ENCODE assay signal across 36 cellular contexts in the genomic region with DNA sequence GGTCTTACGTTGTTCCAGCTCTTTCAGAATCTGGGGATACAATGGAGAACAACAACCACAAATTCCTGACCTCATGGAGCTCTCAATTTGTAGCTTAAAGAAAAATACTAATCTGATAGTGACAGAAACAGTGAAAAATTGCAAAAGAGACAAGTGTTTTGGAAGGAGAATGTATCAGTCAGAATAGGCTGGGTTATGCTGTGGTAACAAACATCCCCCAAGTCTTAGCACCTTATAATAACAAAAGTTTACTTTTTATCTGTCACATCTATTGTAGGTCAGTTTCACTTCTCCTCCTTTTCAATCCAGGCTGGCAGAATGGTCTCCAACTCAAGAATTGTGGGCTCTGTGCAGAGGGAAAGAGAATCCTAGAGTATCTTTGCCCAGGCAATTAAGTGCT. TPM values are rescaled to one million over a fixed set of nuclear protein-coding genes. Genes with fewer than 3 reads are reported as not detected.
"Had no signal": no experiment of that assay in that cellular context is flagged by ENCODE, and none has a peak within 500 bp of the region (broad histone marks: within the 10 kb centered on the region; RNA-seq: fewer than 3 reads in every experiment).

No MANE protein-coding gene starts in this region.

- H3K27ac ChIP-seq: dorsolateral prefrontal cortex, epithelial cell of prostate, gastrocnemius medialis, heart left ventricle, hepatocyte, left lung, prostate gland, right atrium auricular region, sigmoid colon, testis, tibial artery had no signal

- H3K36me3 ChIP-seq: gastrocnemius medialis, heart left ventricle, left lung, prostate gland, right atrium auricular region, sigmoid colon, tibial artery had no signal

- H3K27ac Mint-ChIP-seq: endodermal cell; mesothelial cell of epicardium; naive B cell; nephron progenitor cell; stimulated activated effector memory CD8-positive, alpha-beta T cell treated with anti-CD3 and anti-CD28 coated beads, Interleukin-12 subunit alpha, Interleukin-12 subunit beta, amount 100 ng/mL, for 72 hours; type B pancreatic cell had no signal

- H3K4me3 Mint-ChIP-seq: endodermal cell; mesothelial cell of epicardium; naive B cell; nephron progenitor cell; stimulated activated effector memory CD8-positive, alpha-beta T cell treated with anti-CD3 and anti-CD28 coated beads, Interleukin-12 subunit alpha, Interleukin-12 subunit beta, amount 100 ng/mL, for 72 hours; type B pancreatic cell had no signal

- H3K27me3 ChIP-seq: dorsolateral prefrontal cortex, heart left ventricle, hepatocyte, left lung, right atrium auricular region, testis had no signal

- H3K36me3 Mint-ChIP-seq: mesothelial cell of epicardium, naive B cell, type B pancreatic cell had no signal

- ATAC-seq: esophagus mucosa; gastrocnemius medialis; heart left ventricle; left cardiac atrium; left lung; mucosa of descending colon; stimulated activated effector memory CD8-positive, alpha-beta T cell treated with anti-CD3 and anti-CD28 coated beads, Interleukin-12 subunit alpha, Interleukin-12 subunit beta, amount 100 ng/mL, for 72 hours; stimulated activated naive CD8-positive, alpha-beta T cell treated with anti-CD3 and anti-CD28 coated beads, Interleukin-15, Interleukin-2, amounts not matched to agents 100 U/mL and 50 U/mL, for 24 hours had no signal

- DNase-seq: cortex of kidney; dorsolateral prefrontal cortex; effector CD8-positive, alpha-beta T cell; endodermal cell; foreskin fibroblast; gastrocnemius medialis; heart left ventricle; left cardiac atrium; left lung; mesenchymal stem cell; mucosa of descending colon; naive B cell; nephron progenitor cell; nucleus accumbens; sigmoid colon; stimulated activated CD4-positive, alpha-beta T cell treated with anti-CD3 and anti-CD28 coated beads, Interleukin-2, amount 100 ng/mL, for 24 hours; stimulated activated CD4-positive, alpha-beta T cell treated with anti-CD3 and anti-CD28 coated beads, Interleukin-4, amount 100 ng/mL, for 24 hours; substantia nigra; testis; tibial artery had no signal

- H3K9me3 ChIP-seq: gastrocnemius medialis, left lung, prostate gland, testis had no signal

- H3K27me3 Mint-ChIP-seq: naive B cell, type B pancreatic cell had no signal

- H3K4me1 Mint-ChIP-seq: endodermal cell, nephron progenitor cell had no signal

- H3K4me3 ChIP-seq: dorsolateral prefrontal cortex, gastrocnemius medialis, heart left ventricle, hepatocyte, left lung, mucosa of descending colon, prostate gland, right atrium auricular region, sigmoid colon, testis, tibial artery had no signal

RNA-seq across cellular contexts. Expression of a gene that starts 9.5 kb away (rescaled TPM):
- total RNA-seq: endodermal cell, esophagus mucosa, gastrocnemius medialis, glomerular endothelial cell, heart left ventricle, hepatocyte, kidney epithelial cell, left cardiac atrium, lower leg skin, lung microvascular endothelial cell, mesothelial cell of epicardium, mucosa of descending colon, osteocyte, right atrium auricular region, sigmoid colon, skeletal muscle tissue, urinary bladder had no signal
- polyA plus RNA-seq: hepatocyte, sigmoid colon, urinary bladder had no signal
